Comparison of ENCODE assay signal across 18 cellular contexts in the genomic region with DNA sequence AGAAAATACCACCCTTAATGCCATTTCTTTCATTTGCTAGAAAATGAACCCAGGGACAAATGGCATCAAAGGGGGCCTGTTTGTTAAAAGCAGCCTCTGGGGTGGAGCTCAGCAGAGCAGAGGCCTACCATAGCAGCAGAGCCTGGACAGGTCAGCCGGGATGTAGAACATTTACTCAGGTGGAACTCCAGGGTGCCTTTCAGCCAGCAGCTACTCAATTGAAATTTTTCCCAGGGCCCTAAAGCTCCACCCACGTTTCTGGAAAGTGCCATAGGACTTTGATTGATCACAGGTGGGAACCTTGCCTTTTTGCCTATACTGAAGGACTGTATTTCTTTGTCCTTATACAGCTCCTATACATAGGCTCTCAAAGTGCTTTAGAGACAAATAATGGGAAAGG.
DNase-seq lines count a peak whose midpoint lies in the region; ATAC-seq lines count a peak whose summit lies in the region.
"Had no signal": no experiment of that assay in that cellular context is flagged by ENCODE, and none has a peak within 500 bp of the region (broad histone marks: within the 10 kb centered on the region; RNA-seq: fewer than 3 reads in every experiment).

No MANE protein-coding gene starts in this region.

- H3K27me3 Mint-ChIP-seq in natural killer cell treated with Interleukin-12 subunit alpha and Interleukin-12 subunit beta and Interleukin-15 and Interleukin-18, amount 100 ng/mL, for 72 hours, result no peaks in the 10 kb centered on the region
- H3K27me3 Mint-ChIP-seq: B cell had no signal

- H3K4me1 Mint-ChIP-seq in natural killer cell treated with Interleukin-12 subunit alpha and Interleukin-12 subunit beta and Interleukin-15 and Interleukin-18, amount 100 ng/mL, for 72 hours (ENCODE audit: low read depth in 2 of 2), result no peaks in the 10 kb centered on the region
- H3K4me1 Mint-ChIP-seq: B cell; CD4-positive, CD25-positive, alpha-beta regulatory T cell had no signal

- ATAC-seq in natural killer cell treated with Interleukin-12 subunit alpha and Interleukin-12 subunit beta and Interleukin-15 and Interleukin-18, amount 100 ng/mL, for 72 hours, result no peak
- ATAC-seq: CD8-positive, alpha-beta T cell; GM12878 had no signal

- no peak overlapping the region for H3K4me3 Mint-ChIP-seq in natural killer cell treated with Interleukin-12 subunit alpha and Interleukin-12 subunit beta and Interleukin-15 and Interleukin-18, amount 100 ng/mL, for 72 hours
- H3K4me3 Mint-ChIP-seq: B cell; CD4-positive, CD25-positive, alpha-beta regulatory T cell; CD8-positive, alpha-beta T cell; HFFc6 had no signal

- H3K9me3 Mint-ChIP-seq in natural killer cell treated with Interleukin-12 subunit alpha and Interleukin-12 subunit beta and Interleukin-15 and Interleukin-18, amount 100 ng/mL, for 72 hours, result no peaks in the 10 kb centered on the region
- H3K9me3 Mint-ChIP-seq: HFFc6 had no signal

- H3K27ac Mint-ChIP-seq in natural killer cell treated with Interleukin-12 subunit alpha and Interleukin-12 subunit beta and Interleukin-15 and Interleukin-18, amount 100 ng/mL, for 72 hours, result no peak overlapping the region
- H3K27ac Mint-ChIP-seq: B cell; CD8-positive, alpha-beta T cell; HFFc6 had no signal

- DNase-seq in NCI-H146 (lab: John Stamatoyannopoulos, UW), result peak; percentile 3
- no peak for DNase-seq in NCI-H146 treated with DMSO at 0.1 percent for 48 hours (lab: John Stamatoyannopoulos, UW; ENCODE audit: unreplicated experiment)
- peak; percentile 28 for DNase-seq in H7
- DNase-seq in iPS-NIHi7 (ENCODE audit: extremely low spot score), result peak; percentile 29
- no peak for DNase-seq in natural killer cell treated with Interleukin-12 subunit alpha and Interleukin-12 subunit beta and Interleukin-15 and Interleukin-18, amount 100 ng/mL, for 72 hours (ENCODE audit: low spot score)
- no peak for DNase-seq in NCI-H446 (lab: John Stamatoyannopoulos, UW)
- DNase-seq: Caco-2; CD4-positive, CD25-positive, alpha-beta regulatory T cell; CD8-positive, alpha-beta T cell; DMS153; DND-41; GDM1; GM23248; HFFc6 had no signal

- no peaks in the 10 kb centered on the region for H3K36me3 Mint-ChIP-seq in natural killer cell treated with Interleukin-12 subunit alpha and Interleukin-12 subunit beta and Interleukin-15 and Interleukin-18, amount 100 ng/mL, for 72 hours
- H3K36me3 Mint-ChIP-seq: CD4-positive, CD25-positive, alpha-beta regulatory T cell had no signal

- H3K4me3 ChIP-seq in H7 (ENCODE audit: insufficient read depth, low read depth, low read length), result no peak overlapping the region
- H3K4me3 ChIP-seq: BLaER1, GM12878, GM23248, HAP-1 had no signal

- no peaks in the 10 kb centered on the region for H3K27me3 ChIP-seq in H7 (ENCODE audit: control insufficient read depth, insufficient read depth, low read length)
- H3K27me3 ChIP-seq: BLaER1 had no signal

- H3K36me3 ChIP-seq in H7 (replicated peaks; ENCODE audit: control insufficient read depth, insufficient read depth, low read length), result no peaks in the 10 kb centered on the region
- H3K36me3 ChIP-seq: BLaER1, HAP-1 had no signal

Comparison
In these comparisons a context has a peak if more than half of its experiments do, and no peak if none do; other contexts are left out.
1. DNase-seq: peak in NCI-H146 (single experiment), H7 (single experiment) and iPS-NIHi7 (single experiment); none in NCI-H146 treated with DMSO at 0.1 percent for 48 hours (single experiment), natural killer cell treated with Interleukin-12 subunit alpha and Interleukin-12 subunit beta and Interleukin-15 and Interleukin-18, amount 100 ng/mL, for 72 hours (single experiment) and NCI-H446 (0 of 2).